Comparison of ENCODE assay signal across 23 cellular contexts in genomic region chr14:96078687-96079016, GRCh38. TPM values are rescaled to one million over a fixed set of nuclear protein-coding genes. Genes with fewer than 3 reads are reported as not detected.
DNase-seq lines count a peak whose midpoint lies in the region; ATAC-seq and TF ChIP-seq lines count a peak whose summit lies in the region.
"Had no signal": no experiment of that assay in that cellular context is flagged by ENCODE, and none has a peak within 500 bp of the region (broad histone marks: within the 10 kb centered on the region; RNA-seq: fewer than 3 reads in every experiment).

No MANE protein-coding gene starts in this region.

- TF ChIP-seq POLR2A in stomach (IDR thresholded peaks at IDR 0.05), result no peak

- H3K36me3 Mint-ChIP-seq in stimulated activated naive B cell treated with anti-CD40 and anti-IgM and Interleukin-4, amounts not matched to agents 10 μg/mL and 1 μg/mL and 100 μg/mL, for 72 hours, result no peaks in the 10 kb centered on the region
- H3K36me3 Mint-ChIP-seq: activated CD8-positive, alpha-beta memory T cell treated with anti-CD3 and anti-CD28 coated beads, Interleukin-2, amount 10 ng/mL, durations not matched to agents 7 days and 5 days had no signal

- DNase-seq in GM12865 (ENCODE audit: low read depth), result peak; percentile 37
- DNase-seq in Panc1 (ENCODE audit: low read depth, low spot score), result no peak
- no peak for DNase-seq in foreskin keratinocyte
- peak; percentile 35 for DNase-seq in posterior vena cava (ENCODE audit: low spot score)
- DNase-seq in stimulated activated naive B cell treated with anti-CD40 and anti-IgM and Interleukin-4, amounts not matched to agents 10 μg/mL and 1 μg/mL and 100 μg/mL, for 72 hours, result no peak
- DNase-seq in activated CD4-positive, alpha-beta T cell treated with anti-CD3 and anti-CD28 coated beads for 1 hour, result no peak
- no peak for DNase-seq in stomach
- DNase-seq: activated CD4-positive, alpha-beta T cell treated with anti-CD3 and anti-CD28 coated beads, Interleukin-2, amount 50 U/mL, for 1 hour; activated CD8-positive, alpha-beta memory T cell treated with anti-CD3 and anti-CD28 coated beads, Interleukin-2, amount 10 ng/mL, durations not matched to agents 7 days and 5 days; activated T-cell treated with anti-CD3 and anti-CD28 coated beads, Interleukin-2, amount 50 U/mL, for 48 hours; DMS153; effector CD4-positive, alpha-beta T cell; KG1; kidney glomerular epithelial cell; NCI-H1436; NCI-H510A; PC-9; SIG-M5; transverse colon had no signal

- 69 to 90% (median 81%) methylated on average over 6 of the region's 6 CpGs for WGBS in stomach, 5 donors

- ATAC-seq in Panc1 (peak; percentile 45; the same call in 1 of the 2 replicates), foreskin keratinocyte (peak; percentile 69), SK-N-SH treated with all-trans-retinoic acid at 6 μM for 48 hours (no peak)
- ATAC-seq in stimulated activated naive B cell treated with anti-CD40 and anti-IgM and Interleukin-4, amounts not matched to agents 10 μg/mL and 1 μg/mL and 100 μg/mL, for 72 hours (replicated peaks), result no peak
- ATAC-seq: activated CD8-positive, alpha-beta memory T cell treated with anti-CD3 and anti-CD28 coated beads, Interleukin-2, amount 10 ng/mL, durations not matched to agents 7 days and 5 days; WTC11 had no signal

- no peak overlapping the region for H3K27ac Mint-ChIP-seq in stimulated activated naive B cell treated with anti-CD40 and anti-IgM and Interleukin-4, amounts not matched to agents 10 μg/mL and 1 μg/mL and 100 μg/mL, for 72 hours
- H3K27ac Mint-ChIP-seq: activated CD8-positive, alpha-beta memory T cell treated with anti-CD3 and anti-CD28 coated beads, Interleukin-2, amount 10 ng/mL, durations not matched to agents 7 days and 5 days; WTC11 had no signal

- no peak for TF ChIP-seq EP300 in stomach (IDR thresholded peaks at IDR 0.05)

- no peak for TF ChIP-seq CTCF in GM12865 (IDR thresholded peaks at IDR 0.05; ENCODE audit: insufficient read depth, low read depth, low read length, missing control alignments)
- TF ChIP-seq CTCF in Panc1 (IDR thresholded peaks at IDR 0.05), result no peak
- TF ChIP-seq CTCF in foreskin keratinocyte (conservative IDR thresholded peaks at IDR 0.05), result no peak
- no peak for TF ChIP-seq CTCF in stomach (IDR thresholded peaks at IDR 0.05)

- H3K4me3 ChIP-seq in GM12865 (ENCODE audit: low read depth, low read length) (0 out of 2 replicates have a peak overlapping the region, but pooled peaks have one; percentile 18), Panc1 (ENCODE audit: low read depth in 2 of 2, low read length in 2 of 2) (no peak overlapping the region), stomach (no peak overlapping the region)
- H3K4me3 ChIP-seq: PC-9, prostate gland, transverse colon had no signal

- peaks cover 0 to 11% of the 10 kb centered on the region in 2 donors for H3K4me1 Mint-ChIP-seq in stimulated activated naive B cell treated with anti-CD40 and anti-IgM and Interleukin-4, amounts not matched to agents 10 μg/mL and 1 μg/mL and 100 μg/mL, for 72 hours
- H3K4me1 Mint-ChIP-seq: activated CD8-positive, alpha-beta memory T cell treated with anti-CD3 and anti-CD28 coated beads, Interleukin-2, amount 10 ng/mL, durations not matched to agents 7 days and 5 days had no signal

- H3K27me3 ChIP-seq in Panc1 (ENCODE audit: control insufficient read depth, insufficient read depth, low read length) (no peaks in the 10 kb centered on the region), foreskin keratinocyte (peaks cover 35% of the 10 kb centered on the region), stomach (no peaks in the 10 kb centered on the region)
- H3K27me3 ChIP-seq: transverse colon had no signal

- H3K27ac ChIP-seq in Panc1 (ENCODE audit: low read length), result no peak overlapping the region
- H3K27ac ChIP-seq in foreskin keratinocyte, result no peak overlapping the region
- H3K27ac ChIP-seq in stomach, result peak overlapping the region in 1 of 5 donors; percentile 51
- H3K27ac ChIP-seq: epithelial cell of prostate, PC-9, prostate gland, transverse colon had no signal

- CTCF ChIA-PET in Panc1 (lab: Charles Lee), result no interaction called here

- H3K4me1 ChIP-seq in Panc1 (ENCODE audit: control insufficient read depth, insufficient read depth, low read length), result peaks cover 4% of the 10 kb centered on the region; the same call in 1 of the 2 replicates
- peaks cover 6% of the 10 kb centered on the region for H3K4me1 ChIP-seq in foreskin keratinocyte
- peaks cover 0 to 23% (median 3%) of the 10 kb centered on the region in 4 donors for H3K4me1 ChIP-seq in stomach
- H3K4me1 ChIP-seq: prostate gland, transverse colon had no signal

- peaks cover 3 to 4% of the 10 kb centered on the region in 2 donors for H3K9me3 Mint-ChIP-seq in stimulated activated naive B cell treated with anti-CD40 and anti-IgM and Interleukin-4, amounts not matched to agents 10 μg/mL and 1 μg/mL and 100 μg/mL, for 72 hours

- H3K4me3 Mint-ChIP-seq in stimulated activated naive B cell treated with anti-CD40 and anti-IgM and Interleukin-4, amounts not matched to agents 10 μg/mL and 1 μg/mL and 100 μg/mL, for 72 hours, result no peak overlapping the region
- H3K4me3 Mint-ChIP-seq: activated CD8-positive, alpha-beta memory T cell treated with anti-CD3 and anti-CD28 coated beads, Interleukin-2, amount 10 ng/mL, durations not matched to agents 7 days and 5 days; WTC11 had no signal

- intact Hi-C loops in Panc1 (cut with micrococcal nuclease; ENCODE audit: unreplicated experiment), result no loop called here
- intact Hi-C loops in posterior vena cava (cut with DNase I), result no loop called here
- intact Hi-C loops in stomach (cut with DNase I; ENCODE audit: low total_unique reads), result no loop called here

- H3K27me3 Mint-ChIP-seq in stimulated activated naive B cell treated with anti-CD40 and anti-IgM and Interleukin-4, amounts not matched to agents 10 μg/mL and 1 μg/mL and 100 μg/mL, for 72 hours, result peaks cover 35 to 41% of the 10 kb centered on the region in 2 donors

- H3K9me3 ChIP-seq in Panc1 (ENCODE audit: control insufficient read depth, insufficient read depth, low read depth, low read length) (no peaks in the 10 kb centered on the region), stomach (no peaks in the 10 kb centered on the region)
- H3K9me3 ChIP-seq: prostate gland, transverse colon had no signal

- no TSS peak for BruUV-seq in Panc1 (replicated peaks; lab: Mats Ljungman, UMichigan)

- in situ Hi-C loops in Panc1 (cut with HindIII; ENCODE audit: low pct_unique_long_range_greater_than_20kb, low sequenced_read_pairs), result no loop called here

- no peaks in the 10 kb centered on the region for H3K36me3 ChIP-seq in Panc1 (ENCODE audit: control insufficient read depth, insufficient read depth, low read length)
- H3K36me3 ChIP-seq in stomach, result no peaks in the 10 kb centered on the region
- H3K36me3 ChIP-seq: prostate gland, transverse colon had no signal

- POLR2A ChIA-PET in Panc1 (lab: Charles Lee), result no interaction called here

TF ChIP-seq in SK-N-SH treated with all-trans-retinoic acid at 6 μM for 48 hours, 23 proteins besides CTCF, POLR2A, EP300 and RAD21:
- TF ChIP-seq ISL1 (CRISPR knock-in tag; IDR thresholded peaks at IDR 0.05) (no peak), OSR1 (CRISPR knock-in tag; IDR thresholded peaks at IDR 0.05) (no peak)

RNA-seq across cellular contexts. Expression of gene C14orf132, which starts 39.5 kb away (rescaled TPM):
- total RNA-seq in Panc1 (2021; ENCODE audit: unreplicated experiment) (23.0 TPM), foreskin keratinocyte (0.17 and 0.35 TPM in 2 replicates), posterior vena cava (100 to 1,000 TPM in 1 of 2 donors, 10 to 100 TPM in 1; 70.8 to 122 TPM), stomach (10 to 100 TPM in 4 of 5 donors, 1 to 10 TPM in 1; 7.5 to 22.8 (median 17.5) TPM)
- polyA plus RNA-seq in Panc1 (2012; ENCODE audit: insufficient read length), result 10.8 TPM
- polyA plus RNA-seq in foreskin keratinocyte (0.23 and 0.43 TPM in 2 replicates), stomach (10 to 100 TPM in 1 of 3 donors, 1 to 10 TPM in 2; 4.6 to 10.0 (median 6.5) TPM)
- total RNA-seq: PC-9 had no signal

Comparison
In these comparisons a context has a peak if more than half of its experiments do, and no peak if none do; other contexts are left out.
1. DNase-seq: peak in GM12865 (single experiment) and posterior vena cava (single experiment); none in Panc1 (single experiment), foreskin keratinocyte (0 of 2), stimulated activated naive B cell treated with anti-CD40 and anti-IgM and Interleukin-4, amounts not matched to agents 10 μg/mL and 1 μg/mL and 100 μg/mL, for 72 hours (single experiment), activated CD4-positive, alpha-beta T cell treated with anti-CD3 and anti-CD28 coated beads for 1 hour (single experiment) and stomach (single experiment).
2. ATAC-seq: peak in Panc1 (single experiment) and foreskin keratinocyte (single experiment); none in stimulated activated naive B cell treated with anti-CD40 and anti-IgM and Interleukin-4, amounts not matched to agents 10 μg/mL and 1 μg/mL and 100 μg/mL, for 72 hours (0 of 2) and SK-N-SH treated with all-trans-retinoic acid at 6 μM for 48 hours (single experiment).